ENCODE assay signal across 1 cellular context in genomic region chr2:178277741-178278197, GRCh38.
TF ChIP-seq lines count a peak whose summit lies in the region.

No MANE protein-coding gene starts in this region.

TF ChIP-seq in K562, 482 proteins besides CTCF, POLR2A, EP300 and RAD21 (continued from another document and continues in another):
- TF ChIP-seq PATZ1 (CRISPR knock-in tag; IDR thresholded peaks at IDR 0.05; ENCODE audit: borderline replicate concordance) (no peak), ZNF584 (CRISPR knock-in tag; IDR thresholded peaks at IDR 0.05; ENCODE audit: low read depth) (no peak), MED1 (CRISPR knock-in tag; IDR thresholded peaks at IDR 0.05; ENCODE audit: borderline replicate concordance) (no peak), NBN (IDR thresholded peaks at IDR 0.05; ENCODE audit: low read depth) (no peak), CCNT2 (IDR thresholded peaks at IDR 0.05; ENCODE audit: borderline replicate concordance, extremely low read depth, insufficient read length, low read depth, low read length) (no peak), SRSF7 (optimal IDR thresholded peaks at IDR 0.05; ENCODE audit: low read depth, low read length) (no peak), THAP7 (CRISPR knock-in tag; IDR thresholded peaks at IDR 0.05) (no peak), STAT5A (IDR thresholded peaks at IDR 0.05; ENCODE audit: borderline replicate concordance, low read length) (no peak), MCM2 (IDR thresholded peaks at IDR 0.05; ENCODE audit: low read depth) (no peak), RFX1 (IDR thresholded peaks at IDR 0.05) (no peak), BRD4 (IDR thresholded peaks at IDR 0.05) (no peak), ZNF449 (CRISPR knock-in tag; IDR thresholded peaks at IDR 0.05) (no peak), CBX5 (IDR thresholded peaks at IDR 0.05; ENCODE audit: borderline replicate concordance, low read depth) (no peak), PHB (CRISPR knock-in tag; IDR thresholded peaks at IDR 0.05) (no peak), GABPB2 (CRISPR knock-in tag; conservative IDR thresholded peaks at IDR 0.05) (no peak), ZNF583 (CRISPR knock-in tag; IDR thresholded peaks at IDR 0.05) (no peak), MAFG (tag; conservative IDR thresholded peaks at IDR 0.05) (no peak), MAFK (IDR thresholded peaks at IDR 0.05; ENCODE audit: low read length) (no peak), PHF20 (IDR thresholded peaks at IDR 0.05; ENCODE audit: partially characterized antibody) (no peak), FUS (optimal IDR thresholded peaks at IDR 0.05; ENCODE audit: low read depth, low read length) (no peak), EGR1 (conservative IDR thresholded peaks at IDR 0.05) (no peak), FOXA3 (CRISPR knock-in tag; conservative IDR thresholded peaks at IDR 0.05 in 1 of 2, IDR thresholded peaks at IDR 0.05 in 1 of 2) (no peak), FOXK1 (CRISPR knock-in tag; IDR thresholded peaks at IDR 0.05; ENCODE audit: borderline replicate concordance) (no peak), CBFB (CRISPR knock-in tag; IDR thresholded peaks at IDR 0.05) (no peak), HES1 (IDR thresholded peaks at IDR 0.05; ENCODE audit: low read depth) (no peak), RBM25 (IDR thresholded peaks at IDR 0.05; ENCODE audit: low read depth, low read length, severe bottlenecking) (no peak), E2F4 (CRISPR knock-in tag; IDR thresholded peaks at IDR 0.05; ENCODE audit: low read depth) (no peak), TBP (optimal IDR thresholded peaks at IDR 0.05; ENCODE audit: low read depth, low read length) (no peak), HDAC1 (IDR thresholded peaks at IDR 0.05) (peak in 1 of 2 experiments; percentile 72; a peak in 2 of 4 replicates), PHTF2 (CRISPR knock-in tag; IDR thresholded peaks at IDR 0.05) (no peak), TRIM25 (IDR thresholded peaks at IDR 0.05; ENCODE audit: borderline replicate concordance) (peak; percentile 93), ZNF143 (CRISPR knock-in tag; IDR thresholded peaks at IDR 0.05) (no peak), MXD1 (CRISPR knock-in tag; IDR thresholded peaks at IDR 0.05; ENCODE audit: borderline replicate concordance, poor library complexity, severe bottlenecking) (no peak), XRCC5 (IDR thresholded peaks at IDR 0.05; ENCODE audit: low read depth, low read length) (no peak), ZNF512 (tag; IDR thresholded peaks at IDR 0.05) (no peak), CREBBP (IDR thresholded peaks at IDR 0.05; ENCODE audit: low read depth, low read length) (no peak)
- TF ChIP-seq, protein P1, sequence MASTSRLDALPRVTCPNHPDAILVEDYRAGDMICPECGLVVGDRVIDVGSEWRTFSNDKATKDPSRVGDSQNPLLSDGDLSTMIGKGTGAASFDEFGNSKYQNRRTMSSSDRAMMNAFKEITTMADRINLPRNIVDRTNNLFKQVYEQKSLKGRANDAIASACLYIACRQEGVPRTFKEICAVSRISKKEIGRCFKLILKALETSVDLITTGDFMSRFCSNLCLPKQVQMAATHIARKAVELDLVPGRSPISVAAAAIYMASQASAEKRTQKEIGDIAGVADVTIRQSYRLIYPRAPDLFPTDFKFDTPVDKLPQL (IDR thresholded peaks at IDR 0.05; ENCODE audit: extremely low read depth, insufficient read length): no peak
- TF ChIP-seq, protein P2, sequence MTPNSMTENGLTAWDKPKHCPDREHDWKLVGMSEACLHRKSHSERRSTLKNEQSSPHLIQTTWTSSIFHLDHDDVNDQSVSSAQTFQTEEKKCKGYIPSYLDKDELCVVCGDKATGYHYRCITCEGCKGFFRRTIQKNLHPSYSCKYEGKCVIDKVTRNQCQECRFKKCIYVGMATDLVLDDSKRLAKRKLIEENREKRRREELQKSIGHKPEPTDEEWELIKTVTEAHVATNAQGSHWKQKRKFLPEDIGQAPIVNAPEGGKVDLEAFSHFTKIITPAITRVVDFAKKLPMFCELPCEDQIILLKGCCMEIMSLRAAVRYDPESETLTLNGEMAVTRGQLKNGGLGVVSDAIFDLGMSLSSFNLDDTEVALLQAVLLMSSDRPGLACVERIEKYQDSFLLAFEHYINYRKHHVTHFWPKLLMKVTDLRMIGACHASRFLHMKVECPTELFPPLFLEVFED (CRISPR knock-in tag; conservative IDR thresholded peaks at IDR 0.05): no peak
- TF ChIP-seq, protein P3, sequence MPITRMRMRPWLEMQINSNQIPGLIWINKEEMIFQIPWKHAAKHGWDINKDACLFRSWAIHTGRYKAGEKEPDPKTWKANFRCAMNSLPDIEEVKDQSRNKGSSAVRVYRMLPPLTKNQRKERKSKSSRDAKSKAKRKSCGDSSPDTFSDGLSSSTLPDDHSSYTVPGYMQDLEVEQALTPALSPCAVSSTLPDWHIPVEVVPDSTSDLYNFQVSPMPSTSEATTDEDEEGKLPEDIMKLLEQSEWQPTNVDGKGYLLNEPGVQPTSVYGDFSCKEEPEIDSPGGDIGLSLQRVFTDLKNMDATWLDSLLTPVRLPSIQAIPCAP (CRISPR knock-in tag; IDR thresholded peaks at IDR 0.05; ENCODE audit: borderline replicate concordance): no peak
- TF ChIP-seq, protein P4, sequence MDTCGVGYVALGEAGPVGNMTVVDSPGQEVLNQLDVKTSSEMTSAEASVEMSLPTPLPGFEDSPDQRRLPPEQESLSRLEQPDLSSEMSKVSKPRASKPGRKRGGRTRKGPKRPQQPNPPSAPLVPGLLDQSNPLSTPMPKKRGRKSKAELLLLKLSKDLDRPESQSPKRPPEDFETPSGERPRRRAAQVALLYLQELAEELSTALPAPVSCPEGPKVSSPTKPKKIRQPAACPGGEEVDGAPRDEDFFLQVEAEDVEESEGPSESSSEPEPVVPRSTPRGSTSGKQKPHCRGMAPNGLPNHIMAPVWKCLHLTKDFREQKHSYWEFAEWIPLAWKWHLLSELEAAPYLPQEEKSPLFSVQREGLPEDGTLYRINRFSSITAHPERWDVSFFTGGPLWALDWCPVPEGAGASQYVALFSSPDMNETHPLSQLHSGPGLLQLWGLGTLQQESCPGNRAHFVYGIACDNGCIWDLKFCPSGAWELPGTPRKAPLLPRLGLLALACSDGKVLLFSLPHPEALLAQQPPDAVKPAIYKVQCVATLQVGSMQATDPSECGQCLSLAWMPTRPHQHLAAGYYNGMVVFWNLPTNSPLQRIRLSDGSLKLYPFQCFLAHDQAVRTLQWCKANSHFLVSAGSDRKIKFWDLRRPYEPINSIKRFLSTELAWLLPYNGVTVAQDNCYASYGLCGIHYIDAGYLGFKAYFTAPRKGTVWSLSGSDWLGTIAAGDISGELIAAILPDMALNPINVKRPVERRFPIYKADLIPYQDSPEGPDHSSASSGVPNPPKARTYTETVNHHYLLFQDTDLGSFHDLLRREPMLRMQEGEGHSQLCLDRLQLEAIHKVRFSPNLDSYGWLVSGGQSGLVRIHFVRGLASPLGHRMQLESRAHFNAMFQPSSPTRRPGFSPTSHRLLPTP (IDR thresholded peaks at IDR 0.05; ENCODE audit: borderline replicate concordance, extremely low read depth, insufficient read length): no peak
- TF ChIP-seq, protein P5, sequence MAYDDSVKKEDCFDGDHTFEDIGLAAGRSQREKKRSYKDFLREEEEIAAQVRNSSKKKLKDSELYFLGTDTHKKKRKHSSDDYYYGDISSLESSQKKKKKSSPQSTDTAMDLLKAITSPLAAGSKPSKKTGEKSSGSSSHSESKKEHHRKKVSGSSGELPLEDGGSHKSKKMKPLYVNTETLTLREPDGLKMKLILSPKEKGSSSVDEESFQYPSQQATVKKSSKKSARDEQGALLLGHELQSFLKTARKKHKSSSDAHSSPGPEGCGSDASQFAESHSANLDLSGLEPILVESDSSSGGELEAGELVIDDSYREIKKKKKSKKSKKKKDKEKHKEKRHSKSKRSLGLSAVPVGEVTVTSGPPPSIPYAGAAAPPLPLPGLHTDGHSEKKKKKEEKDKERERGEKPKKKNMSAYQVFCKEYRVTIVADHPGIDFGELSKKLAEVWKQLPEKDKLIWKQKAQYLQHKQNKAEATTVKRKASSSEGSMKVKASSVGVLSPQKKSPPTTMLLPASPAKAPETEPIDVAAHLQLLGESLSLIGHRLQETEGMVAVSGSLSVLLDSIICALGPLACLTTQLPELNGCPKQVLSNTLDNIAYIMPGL (CRISPR knock-in tag; IDR thresholded peaks at IDR 0.05): no peak
- TF ChIP-seq, protein P6, sequence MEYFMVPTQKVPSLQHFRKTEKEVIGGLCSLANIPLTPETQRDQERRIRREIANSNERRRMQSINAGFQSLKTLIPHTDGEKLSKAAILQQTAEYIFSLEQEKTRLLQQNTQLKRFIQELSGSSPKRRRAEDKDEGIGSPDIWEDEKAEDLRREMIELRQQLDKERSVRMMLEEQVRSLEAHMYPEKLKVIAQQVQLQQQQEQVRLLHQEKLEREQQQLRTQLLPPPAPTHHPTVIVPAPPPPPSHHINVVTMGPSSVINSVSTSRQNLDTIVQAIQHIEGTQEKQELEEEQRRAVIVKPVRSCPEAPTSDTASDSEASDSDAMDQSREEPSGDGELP (CRISPR knock-in tag; IDR thresholded peaks at IDR 0.05; ENCODE audit: borderline replicate concordance): no peak
